Comparison of ENCODE assay signal across 8 cellular contexts in genomic region chr17:64418506-64419339, GRCh38. TPM values are rescaled to one million over a fixed set of nuclear protein-coding genes. Genes with fewer than 3 reads are reported as not detected.
DNase-seq lines count a peak whose midpoint lies in the region; ATAC-seq and TF ChIP-seq lines count a peak whose summit lies in the region.

No MANE protein-coding gene starts in this region.

- H3K4me1 Mint-ChIP-seq in naive thymus-derived CD8-positive, alpha-beta T cell = peaks cover 0 to 6% (median 3%) of the 10 kb centered on the region in 4 donors

- H3K27me3 Mint-ChIP-seq in naive thymus-derived CD8-positive, alpha-beta T cell = no peaks in the 10 kb centered on the region

- no peak overlapping the region for H3K4me3 Mint-ChIP-seq in naive thymus-derived CD8-positive, alpha-beta T cell

- peak overlapping the region in 2 of 10 donors; percentile 15 to 81 for H3K27ac Mint-ChIP-seq in naive thymus-derived CD8-positive, alpha-beta T cell

- no peaks in the 10 kb centered on the region for H3K36me3 Mint-ChIP-seq in naive thymus-derived CD8-positive, alpha-beta T cell

- no peak for TF ChIP-seq POLR2A in NB4 (IDR thresholded peaks at IDR 0.05; ENCODE audit: extremely low read depth, insufficient read length)

- no peaks in the 10 kb centered on the region for H3K9me3 Mint-ChIP-seq in naive thymus-derived CD8-positive, alpha-beta T cell

- no peak overlapping the region for H3K4me3 ChIP-seq in NB4 (ENCODE audit: low read depth, low read length)

- POLR2A ChIA-PET in naive thymus-derived CD8-positive, alpha-beta T cell (lab: Charles Lee) = interaction anchor here (0.7 to 7.0 kb wide), 14 partner anchors 17 to 501 kb away, joined by 3 to 59 read pairs (median 4); partner anchors contain the start of genes CEP95, DDX5 and POLG2

- DNase-seq in NCI-H510A treated with DMSO at 0.1 percent for 48 hours (lab: John Stamatoyannopoulos, UW) (peak; percentile 85), NCI-H510A (lab: John Stamatoyannopoulos, UW) (no peak), NB4 (ENCODE audit: low read depth) (peak; percentile 74), SK-N-DZ (ENCODE audit: low spot score) (peak; percentile 66)
- DNase-seq in naive thymus-derived CD8-positive, alpha-beta T cell = peak in 5 of 10 donors; percentile 33 to 76 (median 69)
- DNase-seq in NK-92 treated with Interleukin-12 subunit alpha and Interleukin-12 subunit beta, amount 100 ng/mL, for 24 hours (lab: John Stamatoyannopoulos, UW) = no peak

- TF ChIP-seq CTCF in NB4 (IDR thresholded peaks at IDR 0.05; ENCODE audit: low read depth, low read length) = peak; percentile 66

- ATAC-seq in esophagus mucosa (peak; percentile 46), HG03565 (IDR thresholded peaks at IDR 0.05; ENCODE audit: unreplicated experiment) (no peak)
- ATAC-seq in naive thymus-derived CD8-positive, alpha-beta T cell = peak; percentile 68 to 79

RNA-seq across cellular contexts. Expression of gene PECAM1, which starts 28.1 kb away (rescaled TPM):
- not detected in 2 replicates for polyA plus RNA-seq in SK-N-DZ (2014; cell fraction: cytosol; rRNA removed)
- polyA plus RNA-seq in SK-N-DZ (2014; cell fraction: nucleus; rRNA removed) = not detected in 2 replicates
- 32.3 TPM for total RNA-seq in esophagus mucosa
- total RNA-seq in naive thymus-derived CD8-positive, alpha-beta T cell = 100 to 1,000 TPM; 172 to 177 TPM
- 100 to 1,000 TPM; 168 to 264 (median 187) TPM for polyA plus RNA-seq in naive thymus-derived CD8-positive, alpha-beta T cell

RNA-seq across cellular contexts. Expression of gene MILR1, which starts 30.2 kb away (rescaled TPM):
- polyA plus RNA-seq in SK-N-DZ (2014; cell fraction: cytosol; rRNA removed) = not detected in 2 replicates
- polyA plus RNA-seq in SK-N-DZ (2014; cell fraction: nucleus; rRNA removed) = not detected in 2 replicates
- 3.5 TPM for total RNA-seq in esophagus mucosa
- total RNA-seq in naive thymus-derived CD8-positive, alpha-beta T cell = not detected
- not detected for polyA plus RNA-seq in naive thymus-derived CD8-positive, alpha-beta T cell

Comparison
In these comparisons a context has a peak if more than half of its experiments do, and no peak if none do; other contexts are left out.
1. DNase-seq: peak in NCI-H510A treated with DMSO at 0.1 percent for 48 hours (single experiment), NB4 (single experiment) and SK-N-DZ (single experiment); none in NCI-H510A (single experiment) and NK-92 treated with Interleukin-12 subunit alpha and Interleukin-12 subunit beta, amount 100 ng/mL, for 24 hours (single experiment).